Comparison of ENCODE assay signal across 7 cellular contexts in the genomic region with DNA sequence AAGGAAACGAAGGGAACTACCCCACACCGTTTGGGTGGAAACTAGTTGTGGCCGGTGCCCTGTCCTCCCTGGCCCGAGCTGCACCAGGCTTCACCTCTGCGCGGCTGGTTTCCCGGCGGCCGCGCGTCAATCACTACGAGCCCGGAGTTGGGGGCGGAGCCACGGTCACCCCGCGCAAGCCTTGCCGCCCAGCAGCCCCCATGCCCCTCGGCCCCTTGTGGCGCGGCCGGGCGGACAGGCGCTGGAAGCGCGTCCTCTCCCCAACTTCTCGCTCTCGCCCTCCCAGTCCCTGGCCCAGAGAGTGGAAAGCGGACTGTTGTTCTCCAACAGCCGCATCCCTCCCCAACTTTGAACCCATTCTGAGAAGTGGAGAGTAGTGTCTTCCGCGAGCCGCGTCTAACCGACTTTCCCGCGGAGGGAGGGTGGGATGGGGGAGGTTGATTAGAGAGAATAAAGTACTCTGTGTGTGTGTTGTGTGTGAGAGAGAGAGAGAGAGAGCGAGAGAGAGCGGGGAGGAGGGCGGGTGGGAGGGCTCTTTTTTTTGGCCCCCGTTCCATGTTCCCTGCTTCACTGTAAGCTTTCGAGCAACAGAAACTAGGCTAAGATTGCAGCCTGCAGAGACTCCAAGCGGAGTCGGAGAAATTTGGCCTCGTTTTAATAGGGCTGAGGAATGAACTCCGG. TPM values are rescaled to one million over a fixed set of nuclear protein-coding genes. Genes with fewer than 3 reads are reported as not detected.
DNase-seq lines count a peak whose midpoint lies in the region; ATAC-seq and TF ChIP-seq lines count a peak whose summit lies in the region.

No MANE protein-coding gene starts in this region.

- H3K27me3 ChIP-seq in effector memory CD4-positive, alpha-beta T cell (replicated peaks; ENCODE audit: control insufficient read depth, insufficient read depth, low read length, poor library complexity, severe bottlenecking), result peaks cover 73% of the 10 kb centered on the region
- peaks cover 0 to 19% (median 7%) of the 10 kb centered on the region in 4 donors for H3K27me3 ChIP-seq in upper lobe of left lung

- WGBS in upper lobe of left lung, 2 donors, result 1 to 3% methylated on average over 21 to 46 of the region's 46 CpGs

- no peaks in the 10 kb centered on the region for H3K9me3 ChIP-seq in effector memory CD4-positive, alpha-beta T cell (ENCODE audit: control insufficient read depth, low read length)
- no peaks in the 10 kb centered on the region for H3K9me3 ChIP-seq in upper lobe of left lung

- H3K4me3 Mint-ChIP-seq in memory B cell, result peak overlapping the region; percentile 95

- in situ Hi-C loops in G401 (cut with HindIII; ENCODE audit: low sequenced_read_pairs), result no loop called here
- in situ Hi-C loops in KBM-7 (cut with MboI; ENCODE audit: low pct_unique_long_range_greater_than_20kb, low sequenced_read_pairs), result loop anchor here (25.0 kb wide), 1 partner anchor 214 kb away; no protein-coding TSS in a partner anchor

- H3K27me3 Mint-ChIP-seq in memory B cell, result peaks cover 42% of the 10 kb centered on the region

- peak overlapping the region; percentile 73 for H3K4me3 ChIP-seq in effector memory CD4-positive, alpha-beta T cell (ENCODE audit: insufficient read depth, low read depth, low read length, poor library complexity, severe bottlenecking)
- peak overlapping the region; percentile 61 to 88 (median 76) for H3K4me3 ChIP-seq in upper lobe of left lung

- ATAC-seq in GM21526 (IDR thresholded peaks at IDR 0.05; ENCODE audit: low FRiP score, unreplicated experiment) (peak; percentile 51), memory B cell (ENCODE audit: low read depth) (peak; percentile 18), upper lobe of left lung (ENCODE audit: low FRiP score in 2 of 2) (peak; percentile 74 to 79)

- TF ChIP-seq EP300 in upper lobe of left lung (IDR thresholded peaks at IDR 0.05), result no peak

- H3K4me1 ChIP-seq in effector memory CD4-positive, alpha-beta T cell (ENCODE audit: control insufficient read depth, insufficient read depth, low read length, poor library complexity, severe bottlenecking), result peaks cover 17% of the 10 kb centered on the region
- peaks cover 11 to 34% (median 17%) of the 10 kb centered on the region in 4 donors for H3K4me1 ChIP-seq in upper lobe of left lung

- peaks cover 32% of the 10 kb centered on the region for H3K4me1 Mint-ChIP-seq in memory B cell

- DNase-seq in G401 (ENCODE audit: low spot score), result peak; percentile 62
- DNase-seq in KBM-7, result peak; percentile 88
- DNase-seq in SKM-1 (lab: John Stamatoyannopoulos, UW; ENCODE audit: unreplicated experiment), result peak; percentile 41
- DNase-seq in effector memory CD4-positive, alpha-beta T cell, result no peak
- DNase-seq in memory B cell (ENCODE audit: low spot score in 2 of 2), result no peak
- peak; percentile 76 to 92 for DNase-seq in upper lobe of left lung

- TF ChIP-seq CTCF in upper lobe of left lung (IDR thresholded peaks at IDR 0.05), result peak in 1 of 6 experiments; percentile 1

- H3K27ac Mint-ChIP-seq in memory B cell, result peak overlapping the region; percentile 71

- peak in 1 of 4 donors; percentile 34 for TF ChIP-seq POLR2A in upper lobe of left lung (IDR thresholded peaks at IDR 0.05)

- H3K36me3 ChIP-seq in effector memory CD4-positive, alpha-beta T cell (ENCODE audit: control insufficient read depth, insufficient read depth, low read length), result no peaks in the 10 kb centered on the region
- H3K36me3 ChIP-seq in upper lobe of left lung, result no peaks in the 10 kb centered on the region

- peaks cover 6% of the 10 kb centered on the region for H3K36me3 Mint-ChIP-seq in memory B cell

- peaks cover 3% of the 10 kb centered on the region for H3K9me3 Mint-ChIP-seq in memory B cell

- H3K27ac ChIP-seq in effector memory CD4-positive, alpha-beta T cell (ENCODE audit: insufficient read depth, low read length, poor library complexity, severe bottlenecking), result no peak overlapping the region
- peak overlapping the region; percentile 84 to 95 (median 92) for H3K27ac ChIP-seq in upper lobe of left lung

RNA-seq across cellular contexts. Expression of gene MEIS2, which starts 1.4 kb away (rescaled TPM):
- total RNA-seq in G401 (2014; rRNA removed; shearing (Covaris generic)), result 80.4 and 103 TPM in 2 replicates
- total RNA-seq in upper lobe of left lung, result 10 to 100 TPM; 13.7 to 53.4 (median 21.4) TPM

Comparison
In these comparisons a context has a peak if more than half of its experiments do, and no peak if none do; other contexts are left out.
1. DNase-seq: peak in G401 (single experiment), KBM-7 (single experiment), SKM-1 (single experiment) and upper lobe of left lung (2 of 2); none in effector memory CD4-positive, alpha-beta T cell (0 of 3) and memory B cell (0 of 2).
2. ATAC-seq: peak in every context shown above with its lines; median percentile 76 in upper lobe of left lung; 51 in GM21526; 18 in memory B cell.